In the genomic region with DNA sequence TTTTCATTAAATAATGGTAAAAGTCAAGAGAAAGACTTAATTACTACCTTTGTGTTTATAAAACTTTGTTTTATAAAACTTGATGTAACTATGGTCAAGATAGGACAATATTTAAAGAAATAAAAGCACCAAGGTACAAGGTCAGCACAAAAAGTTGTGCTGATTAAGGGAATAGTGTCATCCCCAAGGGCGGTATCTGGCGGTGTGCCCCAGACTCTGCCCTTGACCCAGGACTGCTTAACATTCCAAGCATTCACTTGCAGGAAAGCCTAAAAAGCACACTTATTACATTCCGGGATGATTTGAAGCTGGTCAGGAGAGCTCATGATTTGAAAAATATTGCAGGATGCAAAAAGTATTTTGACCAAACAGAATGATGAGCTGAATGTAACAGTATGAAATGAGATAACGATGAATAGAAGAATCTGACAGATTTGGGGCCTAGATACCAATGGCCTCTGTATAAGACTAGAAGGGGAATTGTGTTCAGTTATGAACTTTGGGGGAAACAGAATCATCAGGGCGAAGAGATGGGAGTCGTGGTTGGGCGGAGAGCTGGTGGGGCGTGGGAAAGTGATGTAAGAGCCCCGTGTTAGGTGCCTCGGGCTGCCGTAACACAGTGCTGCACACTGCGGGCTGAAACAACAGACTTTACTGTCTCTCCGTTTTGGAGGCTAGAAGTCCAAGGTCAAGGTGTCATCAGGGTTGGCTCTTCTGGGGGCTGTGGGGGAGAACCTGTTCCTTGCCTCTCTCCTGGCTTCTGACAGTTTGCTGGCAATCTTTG, we compare ENCODE assay signal across 2 cellular contexts.
A peak's percentile ranks its signal among the peaks of the same experiment; 100 is the strongest.
TF ChIP-seq lines count a peak whose summit lies in the region.

No MANE protein-coding gene starts in this region.

TF ChIP-seq in K562, 482 proteins besides CTCF, POLR2A, EP300 and RAD21:
- TF ChIP-seq ZNF316 (IDR thresholded peaks at IDR 0.05): peak; percentile 60
- TF ChIP-seq, protein P1, sequence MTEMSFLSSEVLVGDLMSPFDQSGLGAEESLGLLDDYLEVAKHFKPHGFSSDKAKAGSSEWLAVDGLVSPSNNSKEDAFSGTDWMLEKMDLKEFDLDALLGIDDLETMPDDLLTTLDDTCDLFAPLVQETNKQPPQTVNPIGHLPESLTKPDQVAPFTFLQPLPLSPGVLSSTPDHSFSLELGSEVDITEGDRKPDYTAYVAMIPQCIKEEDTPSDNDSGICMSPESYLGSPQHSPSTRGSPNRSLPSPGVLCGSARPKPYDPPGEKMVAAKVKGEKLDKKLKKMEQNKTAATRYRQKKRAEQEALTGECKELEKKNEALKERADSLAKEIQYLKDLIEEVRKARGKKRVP (CRISPR knock-in tag; IDR thresholded peaks at IDR 0.05): no peak
- TF ChIP-seq ZKSCAN8 (CRISPR knock-in tag; IDR thresholded peaks at IDR 0.05): no peak
- TF ChIP-seq C11orf30 (IDR thresholded peaks at IDR 0.05; ENCODE audit: low read depth): 0 out of 2 replicates have a peak, but pooled peaks have one; percentile 20
- no peak for TF ChIP-seq ZBTB8A (IDR thresholded peaks at IDR 0.05; ENCODE audit: partially characterized antibody)
- TF ChIP-seq RAD51 (IDR thresholded peaks at IDR 0.05; ENCODE audit: borderline replicate concordance, low read depth): no peak
- peak; percentile 16; the same call in 1 of the 2 replicates for TF ChIP-seq MAFG (tag; conservative IDR thresholded peaks at IDR 0.05)

TF ChIP-seq in HepG2, 621 proteins besides CTCF, POLR2A, EP300 and RAD21:
- peak; percentile 73 for TF ChIP-seq RARA (CRISPR knock-in tag; IDR thresholded peaks at IDR 0.05)
- TF ChIP-seq ZSCAN12 (CRISPR knock-in tag; IDR thresholded peaks at IDR 0.05): no peak
- TF ChIP-seq KDM3A (CRISPR knock-in tag; IDR thresholded peaks at IDR 0.05; ENCODE audit: low read depth): no peak
- 0 out of 2 replicates have a peak, but pooled peaks have one; percentile 47 for TF ChIP-seq ARID2 (CRISPR knock-in tag; IDR thresholded peaks at IDR 0.05; ENCODE audit: borderline replicate concordance)
- TF ChIP-seq, protein P2, sequence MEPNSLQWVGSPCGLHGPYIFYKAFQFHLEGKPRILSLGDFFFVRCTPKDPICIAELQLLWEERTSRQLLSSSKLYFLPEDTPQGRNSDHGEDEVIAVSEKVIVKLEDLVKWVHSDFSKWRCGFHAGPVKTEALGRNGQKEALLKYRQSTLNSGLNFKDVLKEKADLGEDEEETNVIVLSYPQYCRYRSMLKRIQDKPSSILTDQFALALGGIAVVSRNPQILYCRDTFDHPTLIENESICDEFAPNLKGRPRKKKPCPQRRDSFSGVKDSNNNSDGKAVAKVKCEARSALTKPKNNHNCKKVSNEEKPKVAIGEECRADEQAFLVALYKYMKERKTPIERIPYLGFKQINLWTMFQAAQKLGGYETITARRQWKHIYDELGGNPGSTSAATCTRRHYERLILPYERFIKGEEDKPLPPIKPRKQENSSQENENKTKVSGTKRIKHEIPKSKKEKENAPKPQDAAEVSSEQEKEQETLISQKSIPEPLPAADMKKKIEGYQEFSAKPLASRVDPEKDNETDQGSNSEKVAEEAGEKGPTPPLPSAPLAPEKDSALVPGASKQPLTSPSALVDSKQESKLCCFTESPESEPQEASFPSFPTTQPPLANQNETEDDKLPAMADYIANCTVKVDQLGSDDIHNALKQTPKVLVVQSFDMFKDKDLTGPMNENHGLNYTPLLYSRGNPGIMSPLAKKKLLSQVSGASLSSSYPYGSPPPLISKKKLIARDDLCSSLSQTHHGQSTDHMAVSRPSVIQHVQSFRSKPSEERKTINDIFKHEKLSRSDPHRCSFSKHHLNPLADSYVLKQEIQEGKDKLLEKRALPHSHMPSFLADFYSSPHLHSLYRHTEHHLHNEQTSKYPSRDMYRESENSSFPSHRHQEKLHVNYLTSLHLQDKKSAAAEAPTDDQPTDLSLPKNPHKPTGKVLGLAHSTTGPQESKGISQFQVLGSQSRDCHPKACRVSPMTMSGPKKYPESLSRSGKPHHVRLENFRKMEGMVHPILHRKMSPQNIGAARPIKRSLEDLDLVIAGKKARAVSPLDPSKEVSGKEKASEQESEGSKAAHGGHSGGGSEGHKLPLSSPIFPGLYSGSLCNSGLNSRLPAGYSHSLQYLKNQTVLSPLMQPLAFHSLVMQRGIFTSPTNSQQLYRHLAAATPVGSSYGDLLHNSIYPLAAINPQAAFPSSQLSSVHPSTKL (CRISPR knock-in tag; IDR thresholded peaks at IDR 0.05): peak; percentile 65
- peak; percentile 79 for TF ChIP-seq NR2F6 (IDR thresholded peaks at IDR 0.05)
- peak; percentile 90 for TF ChIP-seq NR2F6 (CRISPR knock-in tag; IDR thresholded peaks at IDR 0.05)
- TF ChIP-seq ZBTB7B (CRISPR knock-in tag; IDR thresholded peaks at IDR 0.05): no peak
- TF ChIP-seq TEAD3 (CRISPR knock-in tag; optimal IDR thresholded peaks at IDR 0.05; ENCODE audit: borderline replicate concordance): peak; percentile 97
- peak; percentile 38; the same call in 1 of the 2 replicates for TF ChIP-seq GATAD2A (CRISPR knock-in tag; IDR thresholded peaks at IDR 0.05)
- TF ChIP-seq BCL6 (CRISPR knock-in tag; IDR thresholded peaks at IDR 0.05): peak; percentile 92
- 0 out of 2 replicates have a peak, but pooled peaks have one; percentile 38 for TF ChIP-seq NR2F2 (IDR thresholded peaks at IDR 0.05; ENCODE audit: borderline replicate concordance, low read depth)
- peak; percentile 39; the same call in 1 of the 2 replicates for TF ChIP-seq ZNF7 (CRISPR knock-in tag; IDR thresholded peaks at IDR 0.05)
- TF ChIP-seq MAFK (conservative IDR thresholded peaks at IDR 0.05 in 1 of 2, IDR thresholded peaks at IDR 0.05 in 1 of 2; ENCODE audit: low read length in 2 of 2): peak; percentile 90 to 93
- TF ChIP-seq, protein P3, sequence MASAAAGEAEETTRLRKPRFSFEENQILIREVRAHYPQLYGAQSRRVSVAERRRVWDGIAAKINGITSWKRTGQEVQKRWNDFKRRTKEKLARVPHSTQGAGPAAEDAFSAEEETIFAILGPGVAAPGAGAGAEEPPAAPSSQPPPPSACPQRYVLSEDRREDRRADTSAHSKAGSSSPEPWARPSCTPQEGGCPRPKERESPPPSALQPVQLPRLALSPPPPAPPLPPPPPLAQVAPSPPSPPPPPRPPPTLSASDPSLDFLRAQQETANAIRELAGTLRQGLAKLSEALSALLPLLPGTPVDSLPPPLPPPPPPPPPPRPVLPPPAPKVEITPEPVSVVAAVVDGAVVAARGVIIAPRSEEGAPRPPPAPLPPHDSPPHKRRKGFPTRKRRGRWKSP (CRISPR knock-in tag; IDR thresholded peaks at IDR 0.05): no peak
- peak; percentile 21; the same call in 1 of the 2 replicates for TF ChIP-seq FOXA3 (CRISPR knock-in tag; IDR thresholded peaks at IDR 0.05)
- TF ChIP-seq SP140L (CRISPR knock-in tag; IDR thresholded peaks at IDR 0.05; ENCODE audit: borderline replicate concordance): no peak
- no peak for TF ChIP-seq FOXP1 (IDR thresholded peaks at IDR 0.05)
- no peak for TF ChIP-seq FOXP1 (CRISPR knock-in tag; IDR thresholded peaks at IDR 0.05)
- TF ChIP-seq MAFF (IDR thresholded peaks at IDR 0.05; ENCODE audit: low read depth, low read length): peak; percentile 91
- TF ChIP-seq CBFB (CRISPR knock-in tag; IDR thresholded peaks at IDR 0.05): no peak
- TF ChIP-seq SRSF1 (optimal IDR thresholded peaks at IDR 0.05; ENCODE audit: low read depth, low read length): no peak
- peak; percentile 61 for TF ChIP-seq HNF4A (CRISPR knock-in tag; IDR thresholded peaks at IDR 0.05)
- peak; percentile 19; the same call in 1 of the 2 replicates for TF ChIP-seq SP5 (CRISPR knock-in tag; IDR thresholded peaks at IDR 0.05; ENCODE audit: borderline replicate concordance, low read depth)
- peak; percentile 54 to 60; a peak in 3 of 4 replicates for TF ChIP-seq NR2F1 (CRISPR knock-in tag; IDR thresholded peaks at IDR 0.05)
- 0 out of 2 replicates have a peak, but pooled peaks have one; percentile 31 for TF ChIP-seq DPF2 (CRISPR knock-in tag; IDR thresholded peaks at IDR 0.05; ENCODE audit: borderline replicate concordance, low read depth)
- TF ChIP-seq, protein P4, sequence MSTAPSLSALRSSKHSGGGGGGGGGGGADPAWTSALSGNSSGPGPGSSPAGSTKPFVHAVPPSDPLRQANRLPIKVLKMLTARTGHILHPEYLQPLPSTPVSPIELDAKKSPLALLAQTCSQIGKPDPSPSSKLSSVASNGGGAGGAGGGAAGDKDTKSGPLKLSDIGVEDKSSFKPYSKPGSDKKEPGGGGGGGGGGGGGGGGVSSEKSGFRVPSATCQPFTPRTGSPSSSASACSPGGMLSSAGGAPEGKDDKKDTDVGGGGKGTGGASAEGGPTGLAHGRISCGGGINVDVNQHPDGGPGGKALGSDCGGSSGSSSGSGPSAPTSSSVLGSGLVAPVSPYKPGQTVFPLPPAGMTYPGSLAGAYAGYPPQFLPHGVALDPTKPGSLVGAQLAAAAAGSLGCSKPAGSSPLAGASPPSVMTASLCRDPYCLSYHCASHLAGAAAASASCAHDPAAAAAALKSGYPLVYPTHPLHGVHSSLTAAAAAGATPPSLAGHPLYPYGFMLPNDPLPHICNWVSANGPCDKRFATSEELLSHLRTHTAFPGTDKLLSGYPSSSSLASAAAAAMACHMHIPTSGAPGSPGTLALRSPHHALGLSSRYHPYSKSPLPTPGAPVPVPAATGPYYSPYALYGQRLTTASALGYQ (CRISPR knock-in tag; IDR thresholded peaks at IDR 0.05): peak; percentile 33; the same call in 1 of the 2 replicates
- no peak for TF ChIP-seq KDM1A (CRISPR knock-in tag; IDR thresholded peaks at IDR 0.05)
- peak; percentile 41; the same call in 1 of the 2 replicates for TF ChIP-seq TOPORS (CRISPR knock-in tag; IDR thresholded peaks at IDR 0.05)
- no peak for TF ChIP-seq MBNL3 (CRISPR knock-in tag; conservative IDR thresholded peaks at IDR 0.05)
- TF ChIP-seq ZNF225 (CRISPR knock-in tag; IDR thresholded peaks at IDR 0.05): no peak
- TF ChIP-seq SALL1 (CRISPR knock-in tag; IDR thresholded peaks at IDR 0.05): peak; percentile 29; the same call in 1 of the 2 replicates
- TF ChIP-seq NFRKB (IDR thresholded peaks at IDR 0.05): no peak
- TF ChIP-seq PPARG (CRISPR knock-in tag; conservative IDR thresholded peaks at IDR 0.05): peak; percentile 32; the same call in 1 of the 2 replicates
- TF ChIP-seq RXRB (CRISPR knock-in tag; IDR thresholded peaks at IDR 0.05; ENCODE audit: borderline replicate concordance): peak; percentile 30; the same call in 1 of the 2 replicates
- peak; percentile 27; the same call in 1 of the 2 replicates for TF ChIP-seq FOSL2 (CRISPR knock-in tag; IDR thresholded peaks at IDR 0.05)
- TF ChIP-seq, protein P5, sequence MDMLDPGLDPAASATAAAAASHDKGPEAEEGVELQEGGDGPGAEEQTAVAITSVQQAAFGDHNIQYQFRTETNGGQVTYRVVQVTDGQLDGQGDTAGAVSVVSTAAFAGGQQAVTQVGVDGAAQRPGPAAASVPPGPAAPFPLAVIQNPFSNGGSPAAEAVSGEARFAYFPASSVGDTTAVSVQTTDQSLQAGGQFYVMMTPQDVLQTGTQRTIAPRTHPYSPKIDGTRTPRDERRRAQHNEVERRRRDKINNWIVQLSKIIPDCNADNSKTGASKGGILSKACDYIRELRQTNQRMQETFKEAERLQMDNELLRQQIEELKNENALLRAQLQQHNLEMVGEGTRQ (IDR thresholded peaks at IDR 0.05; ENCODE audit: low read depth, low read length): no peak
- TF ChIP-seq, protein P5 (CRISPR knock-in tag; IDR thresholded peaks at IDR 0.05; ENCODE audit: borderline replicate concordance): no peak
- no peak for TF ChIP-seq FOXM1 (CRISPR knock-in tag; IDR thresholded peaks at IDR 0.05)
- TF ChIP-seq NFYC (CRISPR knock-in tag; IDR thresholded peaks at IDR 0.05): no peak
- no peak for TF ChIP-seq ZNF331 (CRISPR knock-in tag; IDR thresholded peaks at IDR 0.05)
- 0 out of 2 replicates have a peak, but pooled peaks have one; percentile 40 for TF ChIP-seq ZNF607 (CRISPR knock-in tag; IDR thresholded peaks at IDR 0.05; ENCODE audit: borderline replicate concordance)
- no peak for TF ChIP-seq ZFP36 (IDR thresholded peaks at IDR 0.05; ENCODE audit: borderline replicate concordance, low read depth, low read length, partially characterized antibody)
- TF ChIP-seq NCOA2 (CRISPR knock-in tag; IDR thresholded peaks at IDR 0.05): peak; percentile 54; the same call in 1 of the 2 replicates
- TF ChIP-seq RXRA (CRISPR knock-in tag; IDR thresholded peaks at IDR 0.05): peak; percentile 33; the same call in 1 of the 2 replicates
- no peak for TF ChIP-seq ZSCAN30 (CRISPR knock-in tag; IDR thresholded peaks at IDR 0.05)
- TF ChIP-seq, protein P6, sequence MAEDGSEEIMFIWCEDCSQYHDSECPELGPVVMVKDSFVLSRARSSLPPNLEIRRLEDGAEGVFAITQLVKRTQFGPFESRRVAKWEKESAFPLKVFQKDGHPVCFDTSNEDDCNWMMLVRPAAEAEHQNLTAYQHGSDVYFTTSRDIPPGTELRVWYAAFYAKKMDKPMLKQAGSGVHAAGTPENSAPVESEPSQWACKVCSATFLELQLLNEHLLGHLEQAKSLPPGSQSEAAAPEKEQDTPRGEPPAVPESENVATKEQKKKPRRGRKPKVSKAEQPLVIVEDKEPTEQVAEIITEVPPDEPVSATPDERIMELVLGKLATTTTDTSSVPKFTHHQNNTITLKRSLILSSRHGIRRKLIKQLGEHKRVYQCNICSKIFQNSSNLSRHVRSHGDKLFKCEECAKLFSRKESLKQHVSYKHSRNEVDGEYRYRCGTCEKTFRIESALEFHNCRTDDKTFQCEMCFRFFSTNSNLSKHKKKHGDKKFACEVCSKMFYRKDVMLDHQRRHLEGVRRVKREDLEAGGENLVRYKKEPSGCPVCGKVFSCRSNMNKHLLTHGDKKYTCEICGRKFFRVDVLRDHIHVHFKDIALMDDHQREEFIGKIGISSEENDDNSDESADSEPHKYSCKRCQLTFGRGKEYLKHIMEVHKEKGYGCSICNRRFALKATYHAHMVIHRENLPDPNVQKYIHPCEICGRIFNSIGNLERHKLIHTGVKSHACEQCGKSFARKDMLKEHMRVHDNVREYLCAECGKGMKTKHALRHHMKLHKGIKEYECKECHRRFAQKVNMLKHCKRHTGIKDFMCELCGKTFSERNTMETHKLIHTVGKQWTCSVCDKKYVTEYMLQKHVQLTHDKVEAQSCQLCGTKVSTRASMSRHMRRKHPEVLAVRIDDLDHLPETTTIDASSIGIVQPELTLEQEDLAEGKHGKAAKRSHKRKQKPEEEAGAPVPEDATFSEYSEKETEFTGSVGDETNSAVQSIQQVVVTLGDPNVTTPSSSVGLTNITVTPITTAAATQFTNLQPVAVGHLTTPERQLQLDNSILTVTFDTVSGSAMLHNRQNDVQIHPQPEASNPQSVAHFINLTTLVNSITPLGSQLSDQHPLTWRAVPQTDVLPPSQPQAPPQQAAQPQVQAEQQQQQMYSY (CRISPR knock-in tag; IDR thresholded peaks at IDR 0.05): no peak
